In genomic region chr15:30953731-30954378, GRCh38 we compare ENCODE assay signal across 10 cellular contexts. TPM values are rescaled to one million over a fixed set of nuclear protein-coding genes. Genes with fewer than 3 reads are reported as not detected.
DNase-seq lines count a peak whose midpoint lies in the region; ATAC-seq, FAIRE-seq and TF ChIP-seq lines count a peak whose summit lies in the region.
"Had no signal": no experiment of that assay in that cellular context is flagged by ENCODE, and none has a peak within 500 bp of the region (broad histone marks: within the 10 kb centered on the region; RNA-seq: fewer than 3 reads in every experiment).

No MANE protein-coding gene starts in this region.

- no peaks in the 10 kb centered on the region for H3K27me3 ChIP-seq in hepatocyte

- ATAC-seq in HG03039 (IDR thresholded peaks at IDR 0.05; ENCODE audit: unreplicated experiment) (no peak), HG03175 (IDR thresholded peaks at IDR 0.05; ENCODE audit: unreplicated experiment) (no peak), GM19023 (IDR thresholded peaks at IDR 0.05; ENCODE audit: unreplicated experiment) (no peak)

- no peaks in the 10 kb centered on the region for H3K9me3 Mint-ChIP-seq in activated CD4-positive, alpha-beta memory T cell treated with anti-CD3 and anti-CD28 coated beads, Interleukin-2, amount 10 ng/mL, durations not matched to agents 7 days and 5 days

- peaks cover 73% of the 10 kb centered on the region for H3K36me3 Mint-ChIP-seq in activated CD4-positive, alpha-beta memory T cell treated with anti-CD3 and anti-CD28 coated beads, Interleukin-2, amount 10 ng/mL, durations not matched to agents 7 days and 5 days (ENCODE audit: low read depth)

- DNase-seq in stimulated activated CD4-positive, alpha-beta T cell treated with anti-CD3 and anti-CD28 coated beads, Interleukin-1b, Interleukin-23, amount 100 ng/mL, for 48 hours = peak; percentile 35
- no peak for DNase-seq in stimulated activated CD4-positive, alpha-beta T cell treated with anti-CD3 and anti-CD28 coated beads, Interleukin-4, amount 100 ng/mL, for 24 hours
- DNase-seq in activated CD4-positive, alpha-beta memory T cell treated with anti-CD3 and anti-CD28 coated beads, Interleukin-2, amount 10 ng/mL, durations not matched to agents 7 days and 5 days = peak; percentile 27
- DNase-seq in hepatocyte (ENCODE audit: low spot score) (peak; percentile 18), frontal cortex (ENCODE audit: low spot score in 2 of 2) (no peak)
- DNase-seq: NCI-H2227 treated with DMSO at 0.1 percent for 48 hours had no signal

- CTCF ChIA-PET in activated CD4-positive, alpha-beta memory T cell treated with anti-CD3 and anti-CD28 coated beads, Interleukin-2, amount 10 ng/mL, durations not matched to agents 7 days and 5 days (lab: Charles Lee) = no interaction called here

- POLR2A ChIA-PET in activated CD4-positive, alpha-beta memory T cell treated with anti-CD3 and anti-CD28 coated beads, Interleukin-2, amount 10 ng/mL, durations not matched to agents 7 days and 5 days (lab: Charles Lee) = interaction anchor here (1.2 kb wide), 1 partner anchor 38 kb away, joined by 3 read pairs; no protein-coding TSS in a partner anchor

- H3K4me3 Mint-ChIP-seq in activated CD4-positive, alpha-beta memory T cell treated with anti-CD3 and anti-CD28 coated beads, Interleukin-2, amount 10 ng/mL, durations not matched to agents 7 days and 5 days = no peak overlapping the region

- no peaks in the 10 kb centered on the region for H3K4me1 ChIP-seq in hepatocyte (ENCODE audit: insufficient read depth)

- H3K36me3 ChIP-seq in hepatocyte (replicated peaks; ENCODE audit: insufficient read depth, low read depth) = peaks cover 5% of the 10 kb centered on the region

- H4K20me1 ChIP-seq in hepatocyte (ENCODE audit: insufficient read depth, poor library complexity, severe bottlenecking) = no peaks in the 10 kb centered on the region

- no peaks in the 10 kb centered on the region for H3K27me3 Mint-ChIP-seq in activated CD4-positive, alpha-beta memory T cell treated with anti-CD3 and anti-CD28 coated beads, Interleukin-2, amount 10 ng/mL, durations not matched to agents 7 days and 5 days

- no peaks in the 10 kb centered on the region for H3K9me3 ChIP-seq in hepatocyte (ENCODE audit: low read depth)

- no peak overlapping the region for H3K4me3 ChIP-seq in hepatocyte

- no peak overlapping the region for H3K27ac ChIP-seq in hepatocyte

- H3K27ac Mint-ChIP-seq in activated CD4-positive, alpha-beta memory T cell treated with anti-CD3 and anti-CD28 coated beads, Interleukin-2, amount 10 ng/mL, durations not matched to agents 7 days and 5 days = peak overlapping the region; percentile 26

- H3K4me1 Mint-ChIP-seq in activated CD4-positive, alpha-beta memory T cell treated with anti-CD3 and anti-CD28 coated beads, Interleukin-2, amount 10 ng/mL, durations not matched to agents 7 days and 5 days = peaks cover 12% of the 10 kb centered on the region

- FAIRE-seq in frontal cortex (lab: Jason Lieb, UNC) = no peak
- FAIRE-seq: endometrium had no signal

- no peak overlapping the region for H2AFZ ChIP-seq in hepatocyte

- TF ChIP-seq CTCF in hepatocyte (IDR thresholded peaks at IDR 0.05; ENCODE audit: poor library complexity) = no peak

- no peaks in the 10 kb centered on the region for H3K79me2 ChIP-seq in hepatocyte

- H3K4me2 ChIP-seq in hepatocyte = no peak overlapping the region

- WGBS in hepatocyte (ENCODE audit: low lambda C conversion rate, missing lambda C conversion rate) = 85% methylated on average over 7 of the region's 7 CpGs

- no peaks in the 10 kb centered on the region for H3K9me2 ChIP-seq in hepatocyte (replicated peaks; ENCODE audit: insufficient read depth)

RNA-seq across cellular contexts. Expression of gene MTMR10, which starts 37.6 kb away (rescaled TPM):
- 10 to 100 TPM; 21.8 to 23.3 TPM for total RNA-seq in activated CD4-positive, alpha-beta memory T cell treated with anti-CD3 and anti-CD28 coated beads, Interleukin-2, amount 10 ng/mL, durations not matched to agents 7 days and 5 days
- total RNA-seq in hepatocyte (15.3 and 19.6 TPM in 2 replicates), frontal cortex (6.1 TPM)
- polyA plus RNA-seq in hepatocyte = 7.9 and 10.3 TPM in 2 replicates

RNA-seq across cellular contexts. Expression of gene FAN1, which starts 50.1 kb away (rescaled TPM):
- 10 to 100 TPM; 10.1 to 10.4 TPM for total RNA-seq in activated CD4-positive, alpha-beta memory T cell treated with anti-CD3 and anti-CD28 coated beads, Interleukin-2, amount 10 ng/mL, durations not matched to agents 7 days and 5 days
- total RNA-seq in hepatocyte (18.5 and 19.2 TPM in 2 replicates), frontal cortex (22.8 TPM)
- 8.3 and 10.4 TPM in 2 replicates for polyA plus RNA-seq in hepatocyte

Comparison
In these comparisons a context has a peak if more than half of its experiments do, and no peak if none do; other contexts are left out.
1. DNase-seq: peak in stimulated activated CD4-positive, alpha-beta T cell treated with anti-CD3 and anti-CD28 coated beads, Interleukin-1b, Interleukin-23, amount 100 ng/mL, for 48 hours (single experiment), activated CD4-positive, alpha-beta memory T cell treated with anti-CD3 and anti-CD28 coated beads, Interleukin-2, amount 10 ng/mL, durations not matched to agents 7 days and 5 days (single experiment) and hepatocyte (single experiment); none in stimulated activated CD4-positive, alpha-beta T cell treated with anti-CD3 and anti-CD28 coated beads, Interleukin-4, amount 100 ng/mL, for 24 hours (single experiment) and frontal cortex (0 of 2).